Comparison of ENCODE assay signal across 11 cellular contexts in the genomic region with DNA sequence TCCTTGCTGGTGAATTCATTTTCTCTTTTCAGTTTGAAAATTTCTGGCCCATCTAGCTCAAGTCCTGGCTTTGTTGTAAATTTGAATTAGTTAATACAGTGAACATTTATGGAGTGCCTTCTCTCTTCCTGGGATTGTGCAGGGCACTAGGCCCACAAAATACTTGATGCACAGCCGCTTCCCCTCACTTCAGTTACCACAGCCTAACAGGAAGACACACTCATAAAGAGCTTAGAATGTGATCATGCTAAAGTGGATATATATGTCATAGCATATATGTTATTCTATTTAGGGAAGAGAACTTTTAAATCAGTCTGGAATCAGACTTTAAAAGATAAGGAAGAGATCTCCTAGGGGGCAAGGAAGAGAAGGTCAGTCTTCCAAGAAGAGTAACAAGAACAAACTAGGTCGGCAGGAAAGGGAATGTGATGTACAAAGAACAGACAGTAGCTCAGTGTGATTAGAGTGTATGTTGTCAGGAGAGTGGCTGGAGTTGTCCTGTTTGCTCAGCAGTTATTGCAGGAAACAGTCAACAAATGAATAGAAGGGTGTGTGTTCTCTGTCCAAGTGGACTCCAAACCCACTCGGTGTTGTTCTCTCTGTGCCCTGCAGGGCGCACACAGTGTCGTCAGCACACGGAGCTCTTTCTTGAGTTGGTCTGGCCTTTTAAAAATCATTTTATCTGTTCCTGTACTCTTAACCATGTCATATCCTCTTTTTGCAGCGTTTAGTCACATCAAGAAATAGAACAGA.
DNase-seq lines count a peak whose midpoint lies in the region; ATAC-seq, FAIRE-seq and TF ChIP-seq lines count a peak whose summit lies in the region.
"Had no signal": no experiment of that assay in that cellular context is flagged by ENCODE, and none has a peak within 500 bp of the region (broad histone marks: within the 10 kb centered on the region; RNA-seq: fewer than 3 reads in every experiment).

No MANE protein-coding gene starts in this region.

- no peak overlapping the region for H2AFZ ChIP-seq in endothelial cell of umbilical vein (ENCODE audit: low read depth, low read length)
- no peak overlapping the region for H2AFZ ChIP-seq in Karpas-422 (ENCODE audit: low read length)

- no peaks in the 10 kb centered on the region for H4K20me1 ChIP-seq in endothelial cell of umbilical vein (replicated peaks; ENCODE audit: control insufficient read depth, extremely low read depth, insufficient read depth, low read length)
- peaks cover 6% of the 10 kb centered on the region; the same call in 1 of the 2 replicates for H4K20me1 ChIP-seq in Karpas-422 (ENCODE audit: insufficient read depth, low read depth, low read length)

- peak; percentile 44 for DNase-seq in G401 (ENCODE audit: low spot score)
- peak; percentile 81 for DNase-seq in NCI-H69 (lab: John Stamatoyannopoulos, UW)
- peak; percentile 21 for DNase-seq in endothelial cell of umbilical vein (ENCODE audit: low read depth, low spot score)
- DNase-seq in activated CD4-positive, alpha-beta T cell treated with anti-CD3 and anti-CD28 coated beads, Interleukin-2, amount 10 ng/mL, durations not matched to agents 7 days and 5 days = no peak
- no peak for DNase-seq in NCI-H146 (lab: John Stamatoyannopoulos, UW)
- DNase-seq in Karpas-422 = no peak
- DNase-seq: amygdala, head of caudate nucleus, MG63 had no signal

- H3K9me3 Mint-ChIP-seq in activated CD4-positive, alpha-beta T cell treated with anti-CD3 and anti-CD28 coated beads, Interleukin-2, amount 10 ng/mL, durations not matched to agents 7 days and 5 days = no peaks in the 10 kb centered on the region

- no peak for TF ChIP-seq POLR2A in endothelial cell of umbilical vein (IDR thresholded peaks at IDR 0.05; ENCODE audit: low read depth, low read length)

- BruUV-seq in endothelial cell of umbilical vein (replicated peaks; lab: Mats Ljungman, UMichigan) = no TSS peak

- CTCF ChIA-PET in endothelial cell of umbilical vein (lab: Charles Lee) = interaction anchor here (1.0 to 1.6 kb wide), 8 partner anchors 9 to 176 kb away, joined by 3 to 6 read pairs (median 4); no protein-coding TSS in a partner anchor
- CTCF ChIA-PET in activated CD4-positive, alpha-beta T cell treated with anti-CD3 and anti-CD28 coated beads, Interleukin-2, amount 10 ng/mL, durations not matched to agents 7 days and 5 days (lab: Charles Lee) = interaction anchor here (0.8 to 1.4 kb wide), 2 partner anchors 25 to 181 kb away, joined by 3 to 5 read pairs; no protein-coding TSS in a partner anchor

- peaks cover 18% of the 10 kb centered on the region for H3K4me1 Mint-ChIP-seq in activated CD4-positive, alpha-beta T cell treated with anti-CD3 and anti-CD28 coated beads, Interleukin-2, amount 10 ng/mL, durations not matched to agents 7 days and 5 days

- H3K36me3 Mint-ChIP-seq in activated CD4-positive, alpha-beta T cell treated with anti-CD3 and anti-CD28 coated beads, Interleukin-2, amount 10 ng/mL, durations not matched to agents 7 days and 5 days (ENCODE audit: low read depth) = peaks cover 8% of the 10 kb centered on the region

- H3K27ac ChIP-seq in endothelial cell of umbilical vein (ENCODE audit: insufficient read depth, low read depth, low read length) = no peak overlapping the region
- peak overlapping the region; percentile 19 to 62 for H3K27ac ChIP-seq in mucosa of rectum (ENCODE audit: low read depth in 2 of 2, low read length in 2 of 2)
- no peak overlapping the region for H3K27ac ChIP-seq in Karpas-422 (ENCODE audit: low read length)

- H3K9me3 ChIP-seq in endothelial cell of umbilical vein (replicated peaks; ENCODE audit: control insufficient read depth, insufficient read depth, low read length) (no peaks in the 10 kb centered on the region), mucosa of rectum (ENCODE audit: control insufficient read depth in 2 of 2, low read length in 2 of 2) (no peaks in the 10 kb centered on the region), Karpas-422 (ENCODE audit: low read length) (no peaks in the 10 kb centered on the region)
- H3K9me3 ChIP-seq: MG63 had no signal

- H3K4me1 ChIP-seq in endothelial cell of umbilical vein (ENCODE audit: control insufficient read depth, extremely low read depth, insufficient read depth, low read length) (peaks cover 10% of the 10 kb centered on the region), mucosa of rectum (ENCODE audit: control insufficient read depth in 2 of 2, insufficient read depth in 2 of 2, low read length in 2 of 2) (peaks cover 3 to 12% of the 10 kb centered on the region in 2 donors), Karpas-422 (ENCODE audit: low read length) (no peaks in the 10 kb centered on the region)

- H3K36me3 ChIP-seq in endothelial cell of umbilical vein (ENCODE audit: control insufficient read depth in 2 of 2, extremely low read depth in 1 of 2, insufficient read depth in 2 of 2, low read length in 2 of 2) (no peaks in the 10 kb centered on the region), mucosa of rectum (ENCODE audit: control insufficient read depth in 2 of 2, insufficient read depth in 2 of 2, low read length in 2 of 2) (peaks cover 2% of the 10 kb centered on the region in 2 donors), Karpas-422 (ENCODE audit: insufficient read depth, low read length) (no peaks in the 10 kb centered on the region)
- H3K36me3 ChIP-seq: MG63 had no signal

- H3K27me3 Mint-ChIP-seq in activated CD4-positive, alpha-beta T cell treated with anti-CD3 and anti-CD28 coated beads, Interleukin-2, amount 10 ng/mL, durations not matched to agents 7 days and 5 days = no peaks in the 10 kb centered on the region

- H3K9ac ChIP-seq in endothelial cell of umbilical vein (replicated peaks; ENCODE audit: extremely low read depth, insufficient read depth, low read length) = no peak overlapping the region
- peak overlapping the region in 1 of 2 donors; percentile 13 for H3K9ac ChIP-seq in mucosa of rectum (ENCODE audit: low read depth in 1 of 2, low read length in 2 of 2)
- no peak overlapping the region for H3K9ac ChIP-seq in Karpas-422 (ENCODE audit: low read length)

- peaks cover 7% of the 10 kb centered on the region for H3K79me2 ChIP-seq in endothelial cell of umbilical vein (ENCODE audit: control insufficient read depth, insufficient read depth, low read length)
- H3K79me2 ChIP-seq in Karpas-422 (ENCODE audit: low read length) = no peaks in the 10 kb centered on the region

- TF ChIP-seq CTCF in endothelial cell of umbilical vein (IDR thresholded peaks at IDR 0.05; ENCODE audit: extremely low read depth in 1 of 2, insufficient read depth in 1 of 2, low read depth in 1 of 2, low read length in 2 of 2) = peak; percentile 4 to 15

- no peak for ATAC-seq in GM18867 (IDR thresholded peaks at IDR 0.05; ENCODE audit: unreplicated experiment)

- POLR2A ChIA-PET in endothelial cell of umbilical vein (lab: Charles Lee) = no interaction called here
- POLR2A ChIA-PET in activated CD4-positive, alpha-beta T cell treated with anti-CD3 and anti-CD28 coated beads, Interleukin-2, amount 10 ng/mL, durations not matched to agents 7 days and 5 days (lab: Charles Lee) = no interaction called here

- dilution Hi-C loops in endothelial cell of umbilical vein (cut with MboI; ENCODE audit: extremely low pct_ligation_motif_present, low sequenced_read_pairs) = no loop called here

- H3K4me3 ChIP-seq in endothelial cell of umbilical vein (replicated peaks in 1 of 3; ENCODE audit: insufficient read depth in 1 of 3, low read depth in 1 of 3, low read length in 3 of 3) (no peak overlapping the region), mucosa of rectum (ENCODE audit: low read length in 2 of 2) (no peak overlapping the region), Karpas-422 (ENCODE audit: low read length) (no peak overlapping the region)
- H3K4me3 ChIP-seq: MG63 had no signal

- no peak overlapping the region for H3K4me3 Mint-ChIP-seq in activated CD4-positive, alpha-beta T cell treated with anti-CD3 and anti-CD28 coated beads, Interleukin-2, amount 10 ng/mL, durations not matched to agents 7 days and 5 days

- intact Hi-C loops in endothelial cell of umbilical vein (cut with micrococcal nuclease) = loop anchor here (5.0 kb wide), 1 partner anchor 144 kb away; no protein-coding TSS in a partner anchor

- H3K27me3 ChIP-seq in endothelial cell of umbilical vein (ENCODE audit: control insufficient read depth in 2 of 2, insufficient read depth in 2 of 2, low read length in 2 of 2) = no peaks in the 10 kb centered on the region
- no peaks in the 10 kb centered on the region for H3K27me3 ChIP-seq in mucosa of rectum (ENCODE audit: control insufficient read depth in 2 of 2, insufficient read depth in 2 of 2, low read length in 2 of 2)
- H3K27me3 ChIP-seq in Karpas-422 (ENCODE audit: low read length) = no peaks in the 10 kb centered on the region
- H3K27me3 ChIP-seq: MG63 had no signal

- FAIRE-seq in endothelial cell of umbilical vein (lab: Jason Lieb, UNC) = peak; percentile 61

- in situ Hi-C loops in G401 (cut with HindIII; ENCODE audit: low sequenced_read_pairs) = no loop called here

- H3K9me1 ChIP-seq in endothelial cell of umbilical vein (replicated peaks; ENCODE audit: control insufficient read depth, extremely low read depth, insufficient read depth, low read length) = no peaks in the 10 kb centered on the region

- H3K4me2 ChIP-seq in endothelial cell of umbilical vein (ENCODE audit: insufficient read depth, low read length) (no peak overlapping the region), Karpas-422 (ENCODE audit: low read depth, low read length, poor library complexity, severe bottlenecking) (no peak overlapping the region)

- no peak overlapping the region for H3K27ac Mint-ChIP-seq in activated CD4-positive, alpha-beta T cell treated with anti-CD3 and anti-CD28 coated beads, Interleukin-2, amount 10 ng/mL, durations not matched to agents 7 days and 5 days

- no peaks in the 10 kb centered on the region for H3K9me2 ChIP-seq in Karpas-422 (replicated peaks; ENCODE audit: insufficient read depth, low read length)

TF ChIP-seq in endothelial cell of umbilical vein, 7 proteins besides CTCF, POLR2A, EP300 and RAD21:
- TF ChIP-seq, protein P1, sequence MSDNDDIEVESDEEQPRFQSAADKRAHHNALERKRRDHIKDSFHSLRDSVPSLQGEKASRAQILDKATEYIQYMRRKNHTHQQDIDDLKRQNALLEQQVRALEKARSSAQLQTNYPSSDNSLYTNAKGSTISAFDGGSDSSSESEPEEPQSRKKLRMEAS (IDR thresholded peaks at IDR 0.05; ENCODE audit: insufficient read depth, insufficient read length) = no peak
- TF ChIP-seq MYC (IDR thresholded peaks at IDR 0.05; ENCODE audit: low read depth, low read length) (no peak), GATA2 (IDR thresholded peaks at IDR 0.05; ENCODE audit: insufficient read depth, insufficient read length, low read depth, low read length) (no peak), JUN (IDR thresholded peaks at IDR 0.05; ENCODE audit: borderline replicate concordance, insufficient read depth, insufficient read length, low read depth) (no peak), EZH2 (IDR thresholded peaks at IDR 0.05; ENCODE audit: borderline replicate concordance, low read depth, low read length, severe bottlenecking) (no peak), FOS (IDR thresholded peaks at IDR 0.05; ENCODE audit: borderline replicate concordance, insufficient read depth, low read length) (no peak), POLR2AphosphoS5 (IDR thresholded peaks at IDR 0.05; ENCODE audit: insufficient read depth, low read depth, low read length) (no peak)
TF ChIP-seq in endothelial cell of umbilical vein: peak in this region for 0.

Comparison
In these comparisons a context has a peak if more than half of its experiments do, and no peak if none do; other contexts are left out.
1. DNase-seq: peak in G401 (single experiment), NCI-H69 (single experiment) and endothelial cell of umbilical vein (single experiment); none in activated CD4-positive, alpha-beta T cell treated with anti-CD3 and anti-CD28 coated beads, Interleukin-2, amount 10 ng/mL, durations not matched to agents 7 days and 5 days (single experiment), NCI-H146 (single experiment) and Karpas-422 (single experiment).
2. H3K27ac ChIP-seq: peak in mucosa of rectum (2 of 2); none in endothelial cell of umbilical vein (single experiment) and Karpas-422 (single experiment).